Comparison of ENCODE assay signal across 22 cellular contexts in genomic region chr4:33494150-33494549, GRCh38.
DNase-seq lines count a peak whose midpoint lies in the region; ATAC-seq, FAIRE-seq and TF ChIP-seq lines count a peak whose summit lies in the region.
"Had no signal": no experiment of that assay in that cellular context is flagged by ENCODE, and none has a peak within 500 bp of the region (broad histone marks: within the 10 kb centered on the region; RNA-seq: fewer than 3 reads in every experiment).

No MANE protein-coding gene starts in this region.

- H3K27me3 ChIP-seq in breast epithelium: no peaks in the 10 kb centered on the region
- no peaks in the 10 kb centered on the region for H3K27me3 ChIP-seq in H1 (replicated peaks in 1 of 4; ENCODE audit: control insufficient read depth in 3 of 4, extremely low read depth in 1 of 4, insufficient read depth in 3 of 4, low read length in 3 of 4)
- H3K27me3 ChIP-seq: foreskin keratinocyte, thyroid gland had no signal

- no peak overlapping the region for H4K8ac ChIP-seq in H1 (ENCODE audit: extremely low read depth, insufficient read depth, low read length)

- peaks cover under 1% of the 10 kb centered on the region for H3K36me3 Mint-ChIP-seq in MCF 10A (ENCODE audit: insufficient read depth, unreplicated experiment)
- H3K36me3 Mint-ChIP-seq: naive B cell had no signal

- WGBS in H1 (ENCODE audit: extremely low coverage in 1 of 2, insufficient coverage in 1 of 2, insufficient read length in 1 of 2, insufficient replicate concordance in 2 of 2, low coverage in 1 of 2, low lambda C conversion rate in 2 of 2, missing lambda C conversion rate in 1 of 2), 2 experiments: 90% methylated on average over 2 of the region's 2 CpGs; no CpG with 5 or more reads in 1 of the 2 experiments

- no peak for TF ChIP-seq CTCF in MCF 10A (IDR thresholded peaks at IDR 0.05; ENCODE audit: unreplicated experiment)
- no peak for TF ChIP-seq CTCF in breast epithelium (IDR thresholded peaks at IDR 0.05)
- no peak for TF ChIP-seq CTCF in H1 (IDR thresholded peaks at IDR 0.05; ENCODE audit: control extremely low read depth in 1 of 3, insufficient read depth in 1 of 3, low read depth in 1 of 3, low read length in 3 of 3)

- H2BK5ac ChIP-seq in H1 (ENCODE audit: low read depth, low read length): no peak overlapping the region

- no peaks in the 10 kb centered on the region for H3K79me1 ChIP-seq in H1 (ENCODE audit: low read depth, low read length)

- H3K4ac ChIP-seq in H1 (replicated peaks; ENCODE audit: insufficient read length, low read depth, low read length): no peak overlapping the region

- no peak for TF ChIP-seq POLR2A in breast epithelium (IDR thresholded peaks at IDR 0.05)
- no peak for TF ChIP-seq POLR2A in H1 (IDR thresholded peaks at IDR 0.05; ENCODE audit: control extremely low read depth in 1 of 2, low read depth in 2 of 2, low read length in 2 of 2)

- H3K4me1 ChIP-seq in breast epithelium (no peaks in the 10 kb centered on the region), H1 (replicated peaks in 1 of 4; ENCODE audit: control insufficient read depth in 3 of 4, insufficient read depth in 4 of 4, low read length in 3 of 4) (no peaks in the 10 kb centered on the region)
- H3K4me1 ChIP-seq: thyroid gland had no signal

- H2BK120ac ChIP-seq in H1 (replicated peaks; ENCODE audit: low read depth, low read length): no peak overlapping the region

- no peaks in the 10 kb centered on the region for H3K23me2 ChIP-seq in H1 (ENCODE audit: low read depth, low read length)

- POLR2A ChIA-PET in MCF 10A (lab: Yijun Ruan, JAX) (no interaction called here), H1 (lab: Charles Lee; ENCODE audit: partially characterized antibody) (no interaction called here)

- CTCF ChIA-PET in MCF 10A (lab: Yijun Ruan, JAX) (interaction anchor here (0.9 kb wide), 1 partner anchor 45 kb away, joined by 3 read pairs; no protein-coding TSS in a partner anchor), H1 (lab: Charles Lee; ENCODE audit: partially characterized antibody) (no interaction called here)

- no peaks in the 10 kb centered on the region for H4K20me1 ChIP-seq in H1 (replicated peaks in 1 of 2; ENCODE audit: control insufficient read depth in 1 of 2, insufficient read depth in 2 of 2, low read length in 2 of 2)

- H3K4me1 Mint-ChIP-seq in MCF 10A (ENCODE audit: insufficient read depth, unreplicated experiment): no peaks in the 10 kb centered on the region
- H3K4me1 Mint-ChIP-seq: naive B cell had no signal

- no peak overlapping the region for H2BK15ac ChIP-seq in H1 (ENCODE audit: low read length)

- no peak overlapping the region for H2BK12ac ChIP-seq in H1 (ENCODE audit: low read depth, low read length)

- H3K79me2 ChIP-seq in H1 (ENCODE audit: control insufficient read depth in 1 of 2, insufficient read depth in 2 of 2, low read length in 2 of 2): no peaks in the 10 kb centered on the region

- no peaks in the 10 kb centered on the region for H3K36me3 ChIP-seq in breast epithelium
- no peaks in the 10 kb centered on the region for H3K36me3 ChIP-seq in H1 (ENCODE audit: control insufficient read depth in 2 of 4, insufficient read depth in 4 of 4, low read length in 3 of 4)
- H3K36me3 ChIP-seq: thyroid gland had no signal

- no peak overlapping the region for H2BK20ac ChIP-seq in H1 (ENCODE audit: low read length)

- H3K9me3 ChIP-seq in breast epithelium (no peaks in the 10 kb centered on the region), H1 (ENCODE audit: insufficient read depth in 2 of 2, low read depth in 1 of 2, low read length in 1 of 2) (peaks cover 0 to 4% of the 10 kb centered on the region in 2 experiments; a peak in 1 of 4 replicates)
- H3K9me3 ChIP-seq: thyroid gland had no signal

- peaks cover 8% of the 10 kb centered on the region for H3K9me3 Mint-ChIP-seq in MCF 10A (ENCODE audit: unreplicated experiment)

- BruUV-seq in MCF 10A (replicated peaks; lab: Mats Ljungman, UMichigan): no TSS peak

- no peak overlapping the region for H3K4me2 ChIP-seq in H1 (ENCODE audit: insufficient read depth in 1 of 2, low read depth in 2 of 2, low read length in 2 of 2)

- H3K18ac ChIP-seq in H1 (ENCODE audit: extremely low read depth, low read length): no peak overlapping the region

- no peak overlapping the region for H3K23ac ChIP-seq in H1 (ENCODE audit: insufficient read length)

- FAIRE-seq in H1 (lab: Jason Lieb, UNC): no peak
- FAIRE-seq: keratinocyte had no signal

- no peak for TF ChIP-seq EP300 in H1 (IDR thresholded peaks at IDR 0.05; ENCODE audit: borderline replicate concordance in 1 of 2, low read depth in 2 of 2, low read length in 2 of 2)

- DNase-seq in MCF 10A (ENCODE audit: unreplicated experiment) (peak; percentile 6), breast epithelium (ENCODE audit: low spot score in 2 of 2) (no peak), OCI-M1 (lab: John Stamatoyannopoulos, UW) (peak; percentile 74), H1 (ENCODE audit: low read depth in 1 of 2, low spot score in 2 of 2) (no peak), skeletal muscle cell (ENCODE audit: low read depth) (peak; percentile 23)
- DNase-seq: activated gamma-delta T cell treated with Interleukin-2 at 50 U/mL for 16 hours; CD4-positive, alpha-beta T cell; DMS79 treated with DMSO at 0.1 percent for 48 hours; hypothalamus; KBM-7; naive B cell; Right ventricle myocardium superior; stimulated activated CD4-positive, alpha-beta T cell treated with anti-CD3 and anti-CD28 coated beads, Interleukin-2, amount 100 ng/mL, for 24 hours; stimulated activated naive CD4-positive, alpha-beta T cell treated with Interleukin-2 at 50 U/mL for 16 hours; T-helper 1 cell had no signal

- H4K5ac ChIP-seq in H1 (ENCODE audit: insufficient read length, low read depth, low read length): no peak overlapping the region

- H3K4me3 ChIP-seq in breast epithelium (no peak overlapping the region), H1 (ENCODE audit: extremely low read depth in 1 of 4, insufficient read depth in 2 of 4, low read depth in 3 of 4, low read length in 4 of 4) (no peak overlapping the region), skeletal muscle cell (ENCODE audit: low read depth, low read length) (no peak overlapping the region)
- H3K4me3 ChIP-seq: lung, thyroid gland had no signal

- no peak overlapping the region for H4K91ac ChIP-seq in H1 (replicated peaks; ENCODE audit: insufficient read length, low read length)

- no peak overlapping the region for H3K4me3 Mint-ChIP-seq in MCF 10A (ENCODE audit: unreplicated experiment)
- H3K4me3 Mint-ChIP-seq: CD4-positive, alpha-beta T cell; naive B cell had no signal

- no peak overlapping the region for H2AK5ac ChIP-seq in H1 (ENCODE audit: low read depth, low read length)

- H3K14ac ChIP-seq in H1 (ENCODE audit: insufficient read length): no peak overlapping the region

- H3K27ac ChIP-seq in breast epithelium (no peak overlapping the region), H1 (ENCODE audit: low read depth, low read length) (no peak overlapping the region)
- H3K27ac ChIP-seq: foreskin keratinocyte, thyroid gland had no signal

- TF ChIP-seq RAD21 in H1 (IDR thresholded peaks at IDR 0.05 in 1 of 2, conservative IDR thresholded peaks at IDR 0.05 in 1 of 2; ENCODE audit: low read depth in 2 of 2, low read length in 2 of 2): no peak

- H3K56ac ChIP-seq in H1 (replicated peaks; ENCODE audit: insufficient read length, low read depth, low read length): no peak overlapping the region

- H2AFZ ChIP-seq in H1 (ENCODE audit: low read length): no peak overlapping the region

- ATAC-seq in HG02610 (IDR thresholded peaks at IDR 0.05; ENCODE audit: unreplicated experiment): no peak
- ATAC-seq in HG03521 (IDR thresholded peaks at IDR 0.05; ENCODE audit: unreplicated experiment): no peak
- no peak for ATAC-seq in GM18867 (IDR thresholded peaks at IDR 0.05; ENCODE audit: unreplicated experiment)
- ATAC-seq: foreskin keratinocyte had no signal

- intact Hi-C loops in MCF 10A (cut with micrococcal nuclease): no loop called here
- intact Hi-C loops in breast epithelium (cut with DNase I; ENCODE audit: low total_unique reads): no loop called here

- no peak overlapping the region for H3K9ac ChIP-seq in H1 (replicated peaks in 1 of 4; ENCODE audit: extremely low read depth in 1 of 4, low read depth in 3 of 4, low read length in 3 of 4)

- H3K27ac Mint-ChIP-seq in MCF 10A (ENCODE audit: low read depth, unreplicated experiment): peak overlapping the region; percentile 42
- H3K27ac Mint-ChIP-seq: CD4-positive, alpha-beta T cell; naive B cell had no signal

- H3K27me3 Mint-ChIP-seq in MCF 10A (ENCODE audit: insufficient read depth, unreplicated experiment): no peaks in the 10 kb centered on the region
- H3K27me3 Mint-ChIP-seq: CD4-positive, alpha-beta T cell; naive B cell had no signal

TF ChIP-seq in H1, 55 proteins besides CTCF, POLR2A, EP300 and RAD21:
- TF ChIP-seq MAFK (IDR thresholded peaks at IDR 0.05; ENCODE audit: low read depth, low read length) (peak; percentile 61; the same call in 1 of the 2 replicates), TEAD4 (IDR thresholded peaks at IDR 0.05; ENCODE audit: low read depth, low read length) (no peak), BACH1 (IDR thresholded peaks at IDR 0.05; ENCODE audit: low read length) (peak; percentile 79)

Comparison
In these comparisons a context has a peak if more than half of its experiments do, and no peak if none do; other contexts are left out.
1. DNase-seq: peak in MCF 10A (single experiment), OCI-M1 (single experiment) and skeletal muscle cell (single experiment); none in breast epithelium (0 of 2) and H1 (0 of 2).